ENCODE assay signal across 15 cellular contexts in the genomic region with DNA sequence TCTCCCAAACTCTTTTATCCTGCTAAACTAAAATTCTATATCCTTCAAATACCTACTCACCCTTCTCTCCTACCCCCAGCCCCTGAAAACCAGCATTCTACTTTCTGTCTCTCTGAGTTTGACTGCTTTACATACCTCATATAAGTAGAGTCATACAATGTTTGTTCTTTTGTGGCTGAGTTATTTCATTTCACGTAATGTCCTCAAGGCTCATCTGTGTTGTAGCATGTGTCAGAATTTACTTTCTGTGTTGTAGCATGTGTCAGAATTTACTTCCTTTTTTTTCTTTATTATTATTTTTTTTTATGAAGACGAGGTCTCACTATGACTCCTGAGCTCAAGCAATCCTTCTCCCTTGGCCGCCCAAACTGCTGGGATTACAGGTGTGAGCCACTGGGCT.
"Had no signal": no experiment of that assay in that cellular context is flagged by ENCODE, and none has a peak within 500 bp of the region (broad histone marks: within the 10 kb centered on the region; RNA-seq: fewer than 3 reads in every experiment).

No MANE protein-coding gene starts in this region.

- FAIRE-seq: keratinocyte had no signal

- ATAC-seq: body of pancreas, left lung had no signal

- H3K9me3 Mint-ChIP-seq: activated naive CD4-positive, alpha-beta T cell treated with anti-CD3 and anti-CD28 coated beads, Interleukin-2, amount 50 U/mL, for 24 hours; nephron; stimulated activated naive CD8-positive, alpha-beta T cell treated with anti-CD3 and anti-CD28 coated beads, Interleukin-15, Interleukin-2, amounts not matched to agents 100 ng/mL and 50 ng/mL, for 24 hours had no signal

- DNase-seq: activated CD4-positive, alpha-beta T cell treated with anti-CD3 and anti-CD28 coated beads, Interleukin-2, amount 50 U/mL, for 1 hour; activated CD4-positive, CD25-positive, alpha-beta regulatory T cell; activated T-cell treated with anti-CD3 and anti-CD28 coated beads for 4 hours; body of pancreas; central memory CD4-positive, alpha-beta T cell; left lung; mesendoderm; sigmoid colon; stimulated activated CD4-positive, alpha-beta T cell treated with anti-CD3 and anti-CD28 coated beads, Interleukin-12 subunit alpha, Interleukin-12 subunit beta, amount 100 ng/mL, for 4 hours had no signal

- H3K27me3 Mint-ChIP-seq: activated naive CD4-positive, alpha-beta T cell treated with anti-CD3 and anti-CD28 coated beads, Interleukin-2, amount 50 U/mL, for 24 hours; stimulated activated naive CD8-positive, alpha-beta T cell treated with anti-CD3 and anti-CD28 coated beads, Interleukin-15, Interleukin-2, amounts not matched to agents 100 ng/mL and 50 ng/mL, for 24 hours had no signal

- H3K27ac Mint-ChIP-seq: activated naive CD4-positive, alpha-beta T cell treated with anti-CD3 and anti-CD28 coated beads, Interleukin-2, amount 50 U/mL, for 24 hours; nephron; stimulated activated naive CD8-positive, alpha-beta T cell treated with anti-CD3 and anti-CD28 coated beads, Interleukin-15, Interleukin-2, amounts not matched to agents 100 ng/mL and 50 ng/mL, for 24 hours had no signal

- H3K9me3 ChIP-seq: body of pancreas, left lung, prostate gland, sigmoid colon, thoracic aorta had no signal

- H3K27ac ChIP-seq: body of pancreas, left lung, prostate gland, sigmoid colon, thoracic aorta had no signal

- H3K4me1 Mint-ChIP-seq: nephron had no signal

- H3K4me3 ChIP-seq: body of pancreas, left lung, prostate gland, sigmoid colon, thoracic aorta had no signal

- H3K27me3 ChIP-seq: body of pancreas, left lung, sigmoid colon had no signal

- H3K4me3 Mint-ChIP-seq: activated naive CD4-positive, alpha-beta T cell treated with anti-CD3 and anti-CD28 coated beads, Interleukin-2, amount 50 U/mL, for 24 hours; nephron; stimulated activated naive CD8-positive, alpha-beta T cell treated with anti-CD3 and anti-CD28 coated beads, Interleukin-15, Interleukin-2, amounts not matched to agents 100 ng/mL and 50 ng/mL, for 24 hours had no signal

- H3K4me1 ChIP-seq: body of pancreas, left lung, prostate gland, sigmoid colon had no signal
